In genomic region chr18:35029770-35030169, GRCh38 we compare ENCODE assay signal across 8 cellular contexts. TPM values are rescaled to one million over a fixed set of nuclear protein-coding genes. Genes with fewer than 3 reads are reported as not detected.
DNase-seq lines count a peak whose midpoint lies in the region; ATAC-seq and TF ChIP-seq lines count a peak whose summit lies in the region.

No MANE protein-coding gene starts in this region.

- WGBS in ovary, 3 donors = 1 to 3% (median 1%) methylated on average over 3 of the region's 3 CpGs

- ATAC-seq in GM18907 (IDR thresholded peaks at IDR 0.05; ENCODE audit: unreplicated experiment) (peak; percentile 74), HG03196 (IDR thresholded peaks at IDR 0.05; ENCODE audit: unreplicated experiment) (peak; percentile 72)

- peaks cover 38% of the 10 kb centered on the region for H3K4me1 Mint-ChIP-seq in brain

- DNase-seq in AG10803 (ENCODE audit: low read depth) (no peak), ovary (no peak), 8988T (no peak), NCI-H2196 (lab: John Stamatoyannopoulos, UW; ENCODE audit: unreplicated experiment) (no peak), DMS153 treated with DMSO at 0.1 percent for 48 hours (lab: John Stamatoyannopoulos, UW; ENCODE audit: unreplicated experiment) (no peak)

- no peaks in the 10 kb centered on the region for H3K27me3 ChIP-seq in ovary

- H3K4me3 Mint-ChIP-seq in brain = peak overlapping the region in 1 of 5 experiments; percentile 56

- H3K36me3 Mint-ChIP-seq in brain = no peaks in the 10 kb centered on the region

- H3K27ac ChIP-seq in ovary = no peak overlapping the region

- TF ChIP-seq CTCF in AG10803 (conservative IDR thresholded peaks at IDR 0.05; ENCODE audit: low read length) (peak; percentile 40), brain (conservative IDR thresholded peaks at IDR 0.05) (no peak), ovary (IDR thresholded peaks at IDR 0.05) (no peak)

- TF ChIP-seq EP300 in ovary (IDR thresholded peaks at IDR 0.05) = no peak

- no peaks in the 10 kb centered on the region for H3K4me1 ChIP-seq in ovary (ENCODE audit: insufficient read depth)

- H3K4me3 ChIP-seq in AG10803 (ENCODE audit: low read length) (no peak overlapping the region), ovary (peak overlapping the region; percentile 1)

- no peaks in the 10 kb centered on the region for H3K9me3 Mint-ChIP-seq in brain

- intact Hi-C loops in ovary (cut with DNase I) = loop anchor here in 1 of 4 donors (10.0 kb wide), 1 partner anchor 105 kb away; no protein-coding TSS in a partner anchor

- no peaks in the 10 kb centered on the region for H3K27me3 Mint-ChIP-seq in brain

- peak overlapping the region in 3 of 5 experiments; percentile 25 to 76 (median 74) for H3K27ac Mint-ChIP-seq in brain

- no peaks in the 10 kb centered on the region for H3K9me3 ChIP-seq in ovary

- TF ChIP-seq POLR2A in ovary (IDR thresholded peaks at IDR 0.05) = no peak

- no peaks in the 10 kb centered on the region for H3K36me3 ChIP-seq in ovary

RNA-seq across cellular contexts. Expression of gene MAPRE2, which starts 11.4 kb away (rescaled TPM):
- polyA plus RNA-seq in brain (ENCODE audit: insufficient read depth, low read depth, low replicate concordance) (93.5 TPM), ovary (10 to 100 TPM; 16.2 to 59.9 TPM)
- total RNA-seq in ovary = 10 to 100 TPM; 19.6 to 31.9 (median 27.8) TPM
